35 cellular contexts compared by ENCODE assay signal in genomic region chr11:5229388-5229787, GRCh38. TPM values are rescaled to one million over a fixed set of nuclear protein-coding genes. Genes with fewer than 3 reads are reported as not detected.
DNase-seq lines count a peak whose midpoint lies in the region; ATAC-seq and TF ChIP-seq lines count a peak whose summit lies in the region.
"Had no signal": no experiment of that assay in that cellular context is flagged by ENCODE, and none has a peak within 500 bp of the region (broad histone marks: within the 10 kb centered on the region; RNA-seq: fewer than 3 reads in every experiment).

No MANE protein-coding gene starts in this region.

- ATAC-seq in GM18867 (IDR thresholded peaks at IDR 0.05; ENCODE audit: unreplicated experiment): peak; percentile 49
- peak; percentile 43 for ATAC-seq in HG02870 (IDR thresholded peaks at IDR 0.05; ENCODE audit: unreplicated experiment)
- no peak for ATAC-seq in GM21737 (IDR thresholded peaks at IDR 0.05; ENCODE audit: unreplicated experiment)
- ATAC-seq: Panc1, T-cell had no signal

- intact Hi-C loops in dorsolateral prefrontal cortex (cut with DNase I): no loop called here

- no peaks in the 10 kb centered on the region for H3K79me2 ChIP-seq in KMS-11 (ENCODE audit: insufficient read depth, low read depth)

- H4K20me1 ChIP-seq in KMS-11 (ENCODE audit: insufficient read depth): no peaks in the 10 kb centered on the region

- H3K4me3 ChIP-seq in KMS-11 (IDR thresholded peaks at IDR 0.05; ENCODE audit: insufficient read depth, low read depth, low read length): no peak overlapping the region
- no peak overlapping the region for H3K4me3 ChIP-seq in dorsolateral prefrontal cortex

- peak overlapping the region; percentile 44; the same call in 1 of the 2 replicates for H2AFZ ChIP-seq in KMS-11 (ENCODE audit: low read depth)

- TF ChIP-seq CTCF in KMS-11 (conservative IDR thresholded peaks at IDR 0.05; ENCODE audit: low read depth, low read length) (no peak), dorsolateral prefrontal cortex (IDR thresholded peaks at IDR 0.05 in 54 of 56, conservative IDR thresholded peaks at IDR 0.05 in 2 of 56; ENCODE audit: low read depth in 1 of 56, partially characterized antibody in 56 of 56) (no peak)

- H3K4me2 ChIP-seq in KMS-11: peak overlapping the region; percentile 67

- no peak overlapping the region for H3K9ac ChIP-seq in KMS-11

- DNase-seq in myocyte (ENCODE audit: low read depth): peak; percentile 2
- no peak for DNase-seq in HPDE6-E6E7 (ENCODE audit: extremely low spot score)
- DNase-seq in dorsolateral prefrontal cortex: no peak
- DNase-seq in NK-92 treated with Interleukin-12 subunit alpha and Interleukin-12 subunit beta, amount 100 ng/mL, for 24 hours (lab: John Stamatoyannopoulos, UW): no peak
- DNase-seq: 8988T; ACHN; BE2C; CD8-positive, alpha-beta memory T cell; DMS 273 treated with DMSO at 0.1 percent for 48 hours; DMS79; EL; GDM1; HCEC 1CT; Karpas-422; MV-4-11; NCI-H1105; NCI-H1436 treated with DMSO at 0.1 percent for 48 hours; NCI-H187 treated with DMSO at 0.1 percent for 48 hours; NCI-H2107; NCI-H446 treated with DMSO at 0.1 percent for 48 hours; NCI-H526; NCI-H82; SHP77; T-cell had no signal

- no peaks in the 10 kb centered on the region for H3K36me3 ChIP-seq in KMS-11 (ENCODE audit: insufficient read depth)
- H3K36me3 ChIP-seq: BE2C had no signal

- H3K4me1 ChIP-seq in KMS-11 (ENCODE audit: low read depth, poor library complexity, severe bottlenecking): peaks cover 69% of the 10 kb centered on the region
- H3K4me1 ChIP-seq: BE2C had no signal

- H3K27ac ChIP-seq in KMS-11 (peak overlapping the region; percentile 43), dorsolateral prefrontal cortex (no peak overlapping the region)
- H3K27ac ChIP-seq: RWPE1 had no signal

- H3K27me3 ChIP-seq in KMS-11 (ENCODE audit: insufficient read depth, low read depth): no peaks in the 10 kb centered on the region
- H3K27me3 ChIP-seq in dorsolateral prefrontal cortex: peaks cover 0 to 8% (median 0%) of the 10 kb centered on the region in 45 donors
- H3K27me3 ChIP-seq: BE2C had no signal

RNA-seq across cellular contexts. Expression of gene HBB, which starts 2.5 kb away (rescaled TPM):
- total RNA-seq in myocyte (not detected in 2 replicates), dorsolateral prefrontal cortex (1,000 to 10,000 TPM in 10 of 120 experiments, 100 to 1,000 TPM in 90, 10 to 100 TPM in 18, 1 to 10 TPM in 1, not detected in 1; 2.7 to 3,126 (median 243) TPM)
- polyA plus RNA-seq in myocyte (2012): not detected
- total RNA-seq: CD8-positive, alpha-beta memory T cell; H1; M059J; OCI-LY7; SK-MEL-5 had no signal
- polyA plus RNA-seq: CD8-positive, alpha-beta memory T cell; H1 had no signal

RNA-seq across cellular contexts. Expression of gene HBD, which starts 4.9 kb away (rescaled TPM):
- total RNA-seq in myocyte (not detected in 2 replicates), dorsolateral prefrontal cortex (1 to 10 TPM in 15 of 120 experiments, under 1 TPM in 2, not detected in 103; 0.85 to 8.4 (median 1.6) TPM)
- 0.14 TPM for polyA plus RNA-seq in myocyte (2012)
- total RNA-seq: CD8-positive, alpha-beta memory T cell; H1; OCI-LY7; SK-MEL-5 had no signal
- polyA plus RNA-seq: CD14-positive monocyte; CD8-positive, alpha-beta memory T cell; H1 had no signal

RNA-seq across cellular contexts. Expression of gene HBG1, which starts 20.3 kb away (rescaled TPM):
- not detected in 2 replicates for total RNA-seq in myocyte
- not detected for polyA plus RNA-seq in myocyte (2012)
- total RNA-seq in dorsolateral prefrontal cortex: 10 to 100 TPM in 1 of 120 experiments, 1 to 10 TPM in 6, under 1 TPM in 2, not detected in 111; 0.62 to 12.8 (median 1.7) TPM
- total RNA-seq: CD8-positive, alpha-beta memory T cell; H1; M059J; OCI-LY7; SK-MEL-5 had no signal
- polyA plus RNA-seq: CD14-positive monocyte; CD8-positive, alpha-beta memory T cell had no signal

RNA-seq across cellular contexts. Expression of gene HBG2, which starts 25.2 kb away (rescaled TPM):
- total RNA-seq in myocyte: not detected in 2 replicates
- not detected for polyA plus RNA-seq in myocyte (2012)
- total RNA-seq in dorsolateral prefrontal cortex: 10 to 100 TPM in 4 of 120 experiments, 1 to 10 TPM in 30, under 1 TPM in 4, not detected in 82; 0.50 to 27.8 (median 2.1) TPM
- total RNA-seq: CD8-positive, alpha-beta memory T cell; H1; M059J; OCI-LY7 had no signal
- polyA plus RNA-seq: CD8-positive, alpha-beta memory T cell had no signal

RNA-seq across cellular contexts. Expression of gene OR51V1, which starts 28.9 kb away (rescaled TPM):
- total RNA-seq in myocyte (not detected in 2 replicates), dorsolateral prefrontal cortex (not detected)
- polyA plus RNA-seq in myocyte (2012): not detected
- total RNA-seq: CD8-positive, alpha-beta memory T cell; H1; M059J; OCI-LY7; SK-MEL-5; T-cell had no signal
- polyA plus RNA-seq: CD14-positive monocyte; CD8-positive, alpha-beta memory T cell; H1 had no signal
